Comparison of ENCODE assay signal across 18 cellular contexts in the genomic region with DNA sequence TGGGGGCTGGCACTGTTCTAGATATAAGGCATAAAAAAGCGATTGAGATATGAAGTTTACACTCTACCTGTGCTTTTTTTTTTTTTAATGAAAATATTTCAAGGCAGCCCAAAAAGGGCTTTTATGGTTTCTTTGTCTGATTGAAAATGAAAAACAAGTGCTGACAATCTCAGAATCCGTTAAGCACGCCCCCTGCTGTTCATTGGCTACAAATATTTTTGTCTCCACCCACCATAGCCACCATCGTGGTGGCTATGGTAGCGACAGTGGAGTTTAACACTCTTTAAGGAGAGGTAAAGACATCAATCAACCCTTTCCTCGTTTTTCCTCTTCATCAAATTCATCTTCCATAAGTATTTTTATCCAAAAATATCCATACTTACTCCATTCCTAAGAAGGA.
DNase-seq lines count a peak whose midpoint lies in the region; ATAC-seq, FAIRE-seq and TF ChIP-seq lines count a peak whose summit lies in the region.
"Had no signal": no experiment of that assay in that cellular context is flagged by ENCODE, and none has a peak within 500 bp of the region (broad histone marks: within the 10 kb centered on the region; RNA-seq: fewer than 3 reads in every experiment).

No MANE protein-coding gene starts in this region.

- FAIRE-seq in GM12878 (lab: Jason Lieb, UNC) = no peak
- FAIRE-seq: frontal cortex, G401.6 had no signal

- intact Hi-C loops in GM12878 (cut with micrococcal nuclease; ENCODE audit: unreplicated experiment) = no loop called here

- RAD21 ChIA-PET in GM12878 (lab: Charles Lee; ENCODE audit: unreplicated experiment) = no interaction called here

- H3K4me3 ChIP-seq in LNCaP clone FGC (ENCODE audit: low read depth, low read length) = no peak overlapping the region
- no peak overlapping the region for H3K4me3 ChIP-seq in GM12878
- no peak overlapping the region for H3K4me3 ChIP-seq in neural progenitor cell
- H3K4me3 ChIP-seq: spleen, upper lobe of right lung had no signal

- peak; percentile 58 for ATAC-seq in GM12878
- ATAC-seq in GM19467 (IDR thresholded peaks at IDR 0.05; ENCODE audit: unreplicated experiment) = no peak
- ATAC-seq: activated CD8-positive, alpha-beta memory T cell treated with anti-CD3 and anti-CD28 coated beads, Interleukin-2, amount 10 ng/mL, durations not matched to agents 7 days and 5 days; upper lobe of right lung had no signal

- TF ChIP-seq RAD21 in GM12878 (IDR thresholded peaks at IDR 0.05; ENCODE audit: insufficient read depth, low read depth, low read length) = no peak

- H3K79me2 ChIP-seq in GM12878 (ENCODE audit: control insufficient read depth, insufficient read depth, low read length) = no peaks in the 10 kb centered on the region
- H3K79me2 ChIP-seq in neural progenitor cell (ENCODE audit: low read depth) = no peaks in the 10 kb centered on the region

- 34% methylated on average over 6 of the region's 6 CpGs for WGBS in GM12878 (ENCODE audit: insufficient coverage, insufficient replicate concordance, low lambda C conversion rate, missing lambda C conversion rate)

- no peak overlapping the region for H2AFZ ChIP-seq in GM12878 (ENCODE audit: control insufficient read depth, low read depth, low read length)
- H2AFZ ChIP-seq in neural progenitor cell (replicated peaks) = peak overlapping the region; percentile 13

- H3K9ac ChIP-seq in GM12878 (ENCODE audit: control insufficient read depth, insufficient read depth, low read length) = no peak overlapping the region
- H3K9ac ChIP-seq in neural progenitor cell = no peak overlapping the region

- DNase-seq in NCI-H82 (lab: John Stamatoyannopoulos, UW) (peak; percentile 14), NCI-H82 treated with DMSO at 0.1 percent for 48 hours (lab: John Stamatoyannopoulos, UW; ENCODE audit: unreplicated experiment) (no peak), LNCaP clone FGC (ENCODE audit: low read depth) (no peak), GM12878 (ENCODE audit: low read depth, low spot score) (no peak), neural progenitor cell (ENCODE audit: low spot score) (peak; percentile 20), CD1c-positive myeloid dendritic cell (ENCODE audit: extremely low spot score) (no peak), cerebellum (ENCODE audit: low spot score) (no peak)
- DNase-seq: activated CD8-positive, alpha-beta memory T cell treated with anti-CD3 and anti-CD28 coated beads, Interleukin-2, amount 10 ng/mL, durations not matched to agents 7 days and 5 days; activated naive CD8-positive, alpha-beta T cell treated with anti-CD3 and anti-CD28 coated beads for 36 hours; NCI-H1694 treated with DMSO at 0.1 percent for 48 hours; spleen; T-helper 9 cell; upper lobe of right lung had no signal

- TF ChIP-seq CTCF in LNCaP clone FGC (IDR thresholded peaks at IDR 0.05; ENCODE audit: control insufficient read depth, extremely low read depth, insufficient read depth) = peak; percentile 25; the same call in 1 of the 2 replicates
- peak in 2 of 3 experiments; percentile 13 to 14; a peak in 1 of 6 replicates for TF ChIP-seq CTCF in GM12878 (IDR thresholded peaks at IDR 0.05 in 2 of 3, conservative IDR thresholded peaks at IDR 0.05 in 1 of 3; ENCODE audit: control insufficient read depth in 2 of 3, extremely low read depth in 1 of 3, insufficient read depth in 1 of 3, low read depth in 3 of 3, low read length in 3 of 3)
- TF ChIP-seq CTCF in neural progenitor cell (IDR thresholded peaks at IDR 0.05) = peak; percentile 51

- H3K9me3 Mint-ChIP-seq in neural progenitor cell = peaks cover 3% of the 10 kb centered on the region
- H3K9me3 Mint-ChIP-seq: dendritic cell treated with granulocyte-macrophage colony-stimulating factor and Interleukin-4, amounts not matched to agents 40 ng/mL and 50 ng/mL, for 4 days; nephron had no signal

- H3K9me3 ChIP-seq in GM12878 (replicated peaks; ENCODE audit: control insufficient read depth, insufficient read depth, low read length) (no peaks in the 10 kb centered on the region), neural progenitor cell (ENCODE audit: low read depth) (no peaks in the 10 kb centered on the region)
- H3K9me3 ChIP-seq: spleen, upper lobe of right lung had no signal

- POLR2A ChIA-PET in GM12878 (lab: Charles Lee) = no interaction called here

- H3K36me3 ChIP-seq in GM12878 (ENCODE audit: control insufficient read depth in 2 of 2, insufficient read depth in 2 of 2, low read length in 1 of 2) (no peaks in the 10 kb centered on the region), neural progenitor cell (no peaks in the 10 kb centered on the region)
- H3K36me3 ChIP-seq: spleen, upper lobe of right lung had no signal

- no peaks in the 10 kb centered on the region for H3K4me1 ChIP-seq in GM12878 (ENCODE audit: control insufficient read depth, insufficient read depth, low read length)
- H3K4me1 ChIP-seq in neural progenitor cell = no peaks in the 10 kb centered on the region
- H3K4me1 ChIP-seq: spleen had no signal

- H3K27me3 ChIP-seq in GM12878 (replicated peaks in 1 of 2; ENCODE audit: control insufficient read depth in 2 of 2, insufficient read depth in 2 of 2, low read length in 1 of 2) = no peaks in the 10 kb centered on the region
- no peaks in the 10 kb centered on the region for H3K27me3 ChIP-seq in neural progenitor cell
- H3K27me3 ChIP-seq: spleen, upper lobe of right lung had no signal

- no peak for TF ChIP-seq POLR2A in GM12878 (IDR thresholded peaks at IDR 0.05; ENCODE audit: low read depth, low read length)

- no peaks in the 10 kb centered on the region for H3K36me3 Mint-ChIP-seq in neural progenitor cell
- H3K36me3 Mint-ChIP-seq: activated CD8-positive, alpha-beta memory T cell treated with anti-CD3 and anti-CD28 coated beads, Interleukin-2, amount 10 ng/mL, durations not matched to agents 7 days and 5 days; activated naive CD8-positive, alpha-beta T cell treated with anti-CD3 and anti-CD28 coated beads for 36 hours had no signal

- SMC1A ChIA-PET in GM12878 (lab: Charles Lee; ENCODE audit: uncharacterized antibody, unreplicated experiment) = no interaction called here

- no peak overlapping the region for H3K27ac Mint-ChIP-seq in neural progenitor cell
- H3K27ac Mint-ChIP-seq: activated CD8-positive, alpha-beta memory T cell treated with anti-CD3 and anti-CD28 coated beads, Interleukin-2, amount 10 ng/mL, durations not matched to agents 7 days and 5 days; activated naive CD8-positive, alpha-beta T cell treated with anti-CD3 and anti-CD28 coated beads for 36 hours; dendritic cell treated with granulocyte-macrophage colony-stimulating factor and Interleukin-4, amounts not matched to agents 40 ng/mL and 50 ng/mL, for 4 days; nephron had no signal

- H3K4me2 ChIP-seq in GM12878 (ENCODE audit: control insufficient read depth, insufficient read depth) (no peak overlapping the region), neural progenitor cell (no peak overlapping the region)

- H3K4me1 Mint-ChIP-seq in neural progenitor cell = no peaks in the 10 kb centered on the region
- H3K4me1 Mint-ChIP-seq: activated CD8-positive, alpha-beta memory T cell treated with anti-CD3 and anti-CD28 coated beads, Interleukin-2, amount 10 ng/mL, durations not matched to agents 7 days and 5 days; activated naive CD8-positive, alpha-beta T cell treated with anti-CD3 and anti-CD28 coated beads for 36 hours had no signal

- no peak for TF ChIP-seq EP300 in GM12878 (IDR thresholded peaks at IDR 0.05; ENCODE audit: borderline replicate concordance in 1 of 2, control insufficient read depth in 1 of 2, low read depth in 2 of 2, low read length in 2 of 2)

- in situ Hi-C loops in GM12878 (cut with MboI) = no loop called here

- CTCF ChIA-PET in GM12878 (lab: Yijun Ruan, JAX) = interaction anchor here (1.5 kb wide), 1 partner anchor 35 kb away, joined by 3 read pairs; no protein-coding TSS in a partner anchor

- BruUV-seq in GM12878 (replicated peaks; lab: Mats Ljungman, UMichigan) = no TSS peak

- H3K4me3 Mint-ChIP-seq in neural progenitor cell = no peak overlapping the region
- H3K4me3 Mint-ChIP-seq: activated CD8-positive, alpha-beta memory T cell treated with anti-CD3 and anti-CD28 coated beads, Interleukin-2, amount 10 ng/mL, durations not matched to agents 7 days and 5 days; activated naive CD8-positive, alpha-beta T cell treated with anti-CD3 and anti-CD28 coated beads for 36 hours; dendritic cell treated with granulocyte-macrophage colony-stimulating factor and Interleukin-4, amounts not matched to agents 40 ng/mL and 50 ng/mL, for 4 days; nephron had no signal

- H3K27ac ChIP-seq in GM12878 (ENCODE audit: control insufficient read depth, insufficient read depth) (no peak overlapping the region), neural progenitor cell (no peak overlapping the region)
- H3K27ac ChIP-seq: spleen, upper lobe of right lung had no signal

- H3K27me3 Mint-ChIP-seq in neural progenitor cell (ENCODE audit: insufficient read depth, low read depth) = peaks cover 2% of the 10 kb centered on the region
- H3K27me3 Mint-ChIP-seq: activated CD8-positive, alpha-beta memory T cell treated with anti-CD3 and anti-CD28 coated beads, Interleukin-2, amount 10 ng/mL, durations not matched to agents 7 days and 5 days; activated naive CD8-positive, alpha-beta T cell treated with anti-CD3 and anti-CD28 coated beads for 36 hours; dendritic cell treated with granulocyte-macrophage colony-stimulating factor and Interleukin-4, amounts not matched to agents 40 ng/mL and 50 ng/mL, for 4 days had no signal

- H4K20me1 ChIP-seq in GM12878 (ENCODE audit: control insufficient read depth, insufficient read depth) = no peaks in the 10 kb centered on the region
- no peaks in the 10 kb centered on the region for H4K20me1 ChIP-seq in neural progenitor cell (ENCODE audit: low read depth)

- no peaks in the 10 kb centered on the region for H3F3A ChIP-seq in neural progenitor cell (ENCODE audit: low read depth)

TF ChIP-seq in GM12878, 131 proteins besides CTCF, POLR2A, EP300 and RAD21 (continues in another document):
- TF ChIP-seq SMAD1 (IDR thresholded peaks at IDR 0.05; ENCODE audit: low read depth, partially characterized antibody) (no peak), KAT2A (conservative IDR thresholded peaks at IDR 0.05; ENCODE audit: control insufficient read depth, low read depth, low read length) (no peak), SRF (IDR thresholded peaks at IDR 0.05; ENCODE audit: low read depth in 2 of 2, low read length in 2 of 2) (no peak)
- TF ChIP-seq, protein P1, sequence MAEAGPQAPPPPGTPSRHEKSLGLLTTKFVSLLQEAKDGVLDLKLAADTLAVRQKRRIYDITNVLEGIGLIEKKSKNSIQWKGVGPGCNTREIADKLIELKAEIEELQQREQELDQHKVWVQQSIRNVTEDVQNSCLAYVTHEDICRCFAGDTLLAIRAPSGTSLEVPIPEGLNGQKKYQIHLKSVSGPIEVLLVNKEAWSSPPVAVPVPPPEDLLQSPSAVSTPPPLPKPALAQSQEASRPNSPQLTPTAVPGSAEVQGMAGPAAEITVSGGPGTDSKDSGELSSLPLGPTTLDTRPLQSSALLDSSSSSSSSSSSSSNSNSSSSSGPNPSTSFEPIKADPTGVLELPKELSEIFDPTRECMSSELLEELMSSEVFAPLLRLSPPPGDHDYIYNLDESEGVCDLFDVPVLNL (IDR thresholded peaks at IDR 0.05; ENCODE audit: low read depth, low read length) = no peak

Comparison
In these comparisons a context has a peak if more than half of its experiments do, and no peak if none do; other contexts are left out.
1. DNase-seq: peak in NCI-H82 (single experiment) and neural progenitor cell (single experiment); none in NCI-H82 treated with DMSO at 0.1 percent for 48 hours (single experiment), LNCaP clone FGC (single experiment), GM12878 (single experiment), CD1c-positive myeloid dendritic cell (single experiment) and cerebellum (single experiment).
2. Peak in every context shown above with its lines, with median percentiles within 50 percentile points of each other: CTCF ChIP-seq.